8 cellular contexts compared by ENCODE assay signal in genomic region chr16:11852092-11852809, GRCh38. TPM values are rescaled to one million over a fixed set of nuclear protein-coding genes. Genes with fewer than 3 reads are reported as not detected.
DNase-seq lines count a peak whose midpoint lies in the region; ATAC-seq and TF ChIP-seq lines count a peak whose summit lies in the region.

No MANE protein-coding gene starts in this region.

- no peaks in the 10 kb centered on the region for H3K9me3 Mint-ChIP-seq in CD8-positive, alpha-beta T cell

- no peak for ATAC-seq in CD8-positive, alpha-beta T cell
- no peak for ATAC-seq in mucosa of descending colon
- ATAC-seq in HG03442 (IDR thresholded peaks at IDR 0.05; ENCODE audit: unreplicated experiment) = no peak

- H3K36me3 ChIP-seq in CD8-positive, alpha-beta T cell (ENCODE audit: insufficient read depth, low read length) = peaks cover 20% of the 10 kb centered on the region
- no peaks in the 10 kb centered on the region for H3K36me3 ChIP-seq in mucosa of descending colon (ENCODE audit: low read depth)

- CTCF ChIA-PET in CD8-positive, alpha-beta T cell (lab: Charles Lee) = interaction anchor here (0.6 to 1.0 kb wide), 2 partner anchors 109 to 228 kb away, joined by 3 to 4 read pairs; no protein-coding TSS in a partner anchor

- H3K9me3 ChIP-seq in CD8-positive, alpha-beta T cell (ENCODE audit: low read length) = no peaks in the 10 kb centered on the region
- no peaks in the 10 kb centered on the region for H3K9me3 ChIP-seq in mucosa of descending colon

- no peak for DNase-seq in CD8-positive, alpha-beta T cell
- DNase-seq in LNCaP clone FGC (ENCODE audit: low read depth) (no peak), cardiac fibroblast (ENCODE audit: low read depth in 2 of 2) (peak; percentile 34 to 43), mucosa of descending colon (no peak), HCEC 1CT (no peak)
- no peak for DNase-seq in stimulated activated CD8-positive, alpha-beta memory T cell treated with anti-CD3 and anti-CD28 coated beads, Interleukin-4, amount 100 ng/mL, for 48 hours
- no peak for DNase-seq in effector CD4-positive, alpha-beta T cell

- peak overlapping the region; percentile 99 for H3K4me3 ChIP-seq in CD8-positive, alpha-beta T cell (ENCODE audit: low read depth, low read length)
- H3K4me3 ChIP-seq in LNCaP clone FGC (ENCODE audit: low read depth, low read length) = peak overlapping the region; percentile 78
- peak overlapping the region; percentile 98 to 99 for H3K4me3 ChIP-seq in cardiac fibroblast (replicated peaks in 1 of 2; ENCODE audit: low read depth in 2 of 2, low read length in 2 of 2)
- peak overlapping the region; percentile 91 for H3K4me3 ChIP-seq in mucosa of descending colon

- H3K4me1 ChIP-seq in CD8-positive, alpha-beta T cell (ENCODE audit: insufficient read depth, low read length) = peaks cover 48% of the 10 kb centered on the region
- peaks cover 14% of the 10 kb centered on the region for H3K4me1 ChIP-seq in mucosa of descending colon (ENCODE audit: low read depth)

- H3K4me3 Mint-ChIP-seq in CD8-positive, alpha-beta T cell = peak overlapping the region; percentile 93

- TF ChIP-seq CTCF in CD8-positive, alpha-beta T cell (IDR thresholded peaks at IDR 0.05) = no peak
- TF ChIP-seq CTCF in LNCaP clone FGC (IDR thresholded peaks at IDR 0.05; ENCODE audit: control insufficient read depth, extremely low read depth, insufficient read depth) (no peak), cardiac fibroblast (IDR thresholded peaks at IDR 0.05; ENCODE audit: low read depth, low read length) (no peak), mucosa of descending colon (IDR thresholded peaks at IDR 0.05) (no peak)

- peaks cover 48% of the 10 kb centered on the region for H3K36me3 Mint-ChIP-seq in CD8-positive, alpha-beta T cell

- intact Hi-C loops in CD8-positive, alpha-beta T cell (cut with DNase I, micrococcal nuclease) = loop anchor here (5.0 to 10.0 kb wide), 6 partner anchors 70 to 1110 kb away; partner anchors contain the start of genes CLEC16A (in 1 of the 2), CPPED1 (in 1 of the 2), DEXI (in 1 of the 2) and NUBP1 (in 1 of the 2)
- intact Hi-C loops in mucosa of descending colon (cut with DNase I, micrococcal nuclease) = no loop called here

- H3K4me1 Mint-ChIP-seq in CD8-positive, alpha-beta T cell (ENCODE audit: low read depth) = peaks cover 60% of the 10 kb centered on the region

- POLR2A ChIA-PET in CD8-positive, alpha-beta T cell (lab: Charles Lee) = interaction anchor here (0.8 to 1.5 kb wide), 3 partner anchors 15 to 216 kb away, joined by 3 to 5 read pairs (median 4); no protein-coding TSS in a partner anchor

- peak overlapping the region; percentile 92 for H3K27ac ChIP-seq in CD8-positive, alpha-beta T cell (ENCODE audit: low read depth, low read length)

- H3K27me3 Mint-ChIP-seq in CD8-positive, alpha-beta T cell (ENCODE audit: low read depth) = no peaks in the 10 kb centered on the region

- no peaks in the 10 kb centered on the region for H3K27me3 ChIP-seq in CD8-positive, alpha-beta T cell (ENCODE audit: insufficient read depth, low read length)

- peak overlapping the region; percentile 96 for H3K27ac Mint-ChIP-seq in CD8-positive, alpha-beta T cell

RNA-seq across cellular contexts. Expression of gene RSL1D1, which starts 0.9 kb away (rescaled TPM):
- total RNA-seq in CD8-positive, alpha-beta T cell = 100 to 1,000 TPM; 235 to 242 TPM
- total RNA-seq in mucosa of descending colon = 100 to 1,000 TPM in 1 of 3 donors, 10 to 100 TPM in 2; 81.9 to 116 (median 82.0) TPM

RNA-seq across cellular contexts. Expression of gene ZC3H7A, which starts 55.2 kb away (rescaled TPM):
- total RNA-seq in CD8-positive, alpha-beta T cell = 100 to 1,000 TPM; 105 to 106 TPM
- total RNA-seq in mucosa of descending colon = 10 to 100 TPM; 42.4 to 61.2 (median 59.0) TPM

Comparison
In these comparisons a context has a peak if more than half of its experiments do, and no peak if none do; other contexts are left out.
1. DNase-seq: peak in cardiac fibroblast (2 of 2); none in CD8-positive, alpha-beta T cell (0 of 7), LNCaP clone FGC (single experiment), mucosa of descending colon (0 of 3), stimulated activated CD8-positive, alpha-beta memory T cell treated with anti-CD3 and anti-CD28 coated beads, Interleukin-4, amount 100 ng/mL, for 48 hours (single experiment), HCEC 1CT (single experiment) and effector CD4-positive, alpha-beta T cell (single experiment).
2. intact Hi-C loops: an anchor here in CD8-positive, alpha-beta T cell (5.0 to 10.0 kb wide); none called in mucosa of descending colon.
3. Peak in every context shown above with its lines, with median percentiles within 50 percentile points of each other: H3K4me3 ChIP-seq.